ENCODE assay signal across 8 cellular contexts in the genomic region with DNA sequence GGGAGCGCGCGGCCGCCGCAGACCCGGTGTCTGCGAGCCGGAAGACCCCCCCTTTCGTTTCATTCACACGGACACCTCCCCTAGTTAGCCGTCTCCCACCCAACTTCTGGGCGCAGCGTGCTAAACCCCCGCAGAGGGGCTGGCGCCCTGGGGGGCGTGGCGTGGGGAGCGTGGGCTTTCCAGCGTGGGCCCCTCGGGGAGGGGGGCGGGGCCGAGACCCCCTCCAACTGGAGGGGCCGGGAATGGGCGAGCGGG. TPM values are rescaled to one million over a fixed set of nuclear protein-coding genes. Genes with fewer than 3 reads are reported as not detected.
DNase-seq lines count a peak whose midpoint lies in the region; ATAC-seq and TF ChIP-seq lines count a peak whose summit lies in the region.

No MANE protein-coding gene starts in this region.

- H3K27me3 ChIP-seq in GM23248 (replicated peaks; ENCODE audit: insufficient read depth) (0 out of 2 replicates have a peak, but pooled peaks cover 8% of the 10 kb centered on the region), right cardiac atrium (ENCODE audit: control insufficient read depth, insufficient read depth) (no peaks in the 10 kb centered on the region), skeletal muscle tissue (ENCODE audit: control insufficient read depth in 3 of 3, insufficient read depth in 3 of 3, low read length in 3 of 3) (peaks cover 26 to 52% (median 45%) of the 10 kb centered on the region in 3 donors)

- in situ Hi-C loops in GM23248 (cut with MboI), result no loop called here

- intact Hi-C loops in right cardiac atrium (cut with DNase I), result no loop called here

- H3K9me2 ChIP-seq in GM23248 (ENCODE audit: insufficient read depth), result no peaks in the 10 kb centered on the region

- POLR2A ChIA-PET in WTC11 (lab: Charles Lee), result interaction anchor here (2.5 to 3.2 kb wide), 2 partner anchors 87 to 158 kb away, joined by 11 to 18 read pairs; partner anchors contain the start of genes ARFIP1 and TIGD4

- peaks cover 49% of the 10 kb centered on the region for H3K4me1 Mint-ChIP-seq in WTC11

- no peak overlapping the region for H3K27ac ChIP-seq in GM23248
- no peak overlapping the region for H3K27ac ChIP-seq in right cardiac atrium (ENCODE audit: low read length)
- H3K27ac ChIP-seq in skeletal muscle tissue (ENCODE audit: low read depth, low read length), result no peak overlapping the region

- peak overlapping the region; percentile 46 for H3K9ac ChIP-seq in GM23248
- H3K9ac ChIP-seq in skeletal muscle tissue (ENCODE audit: low read depth in 1 of 3, low read length in 3 of 3), result peak overlapping the region in 2 of 3 donors; percentile 45

- H3K4me3 Mint-ChIP-seq in WTC11, result peak overlapping the region; percentile 84

- no peak for ATAC-seq in WTC11
- ATAC-seq in right cardiac atrium, result no peak

- peak overlapping the region; percentile 93 for H3K4me2 ChIP-seq in GM23248 (ENCODE audit: unreplicated experiment)

- TF ChIP-seq CTCF in WTC11 (IDR thresholded peaks at IDR 0.05), result no peak

- no peak overlapping the region for H3K27ac Mint-ChIP-seq in WTC11

- CTCF ChIA-PET in WTC11 (lab: Charles Lee), result interaction anchor here (1.2 to 3.1 kb wide), 5 partner anchors 13 to 191 kb away, joined by 4 to 26 read pairs (median 8); no protein-coding TSS in a partner anchor

- DNase-seq in GM23248 (no peak), WTC11 (ENCODE audit: low spot score) (no peak), right cardiac atrium (peak in 2 of 3 donors; percentile 38 to 47), NCI-H82 treated with DMSO at 0.1 percent for 48 hours (lab: John Stamatoyannopoulos, UW; ENCODE audit: unreplicated experiment) (no peak), NCI-H146 treated with DMSO at 0.1 percent for 48 hours (lab: John Stamatoyannopoulos, UW; ENCODE audit: unreplicated experiment) (no peak), NCI-H226 (no peak), AG08396 (ENCODE audit: low spot score) (no peak)

- peak overlapping the region; percentile 84 for H2AFZ ChIP-seq in GM23248

- no peaks in the 10 kb centered on the region for H3K79me2 ChIP-seq in GM23248 (ENCODE audit: insufficient read depth)

- H3K36me3 Mint-ChIP-seq in WTC11, result peaks cover 5% of the 10 kb centered on the region; the same call in 1 of the 2 replicates

- H3K9me3 Mint-ChIP-seq in WTC11, result no peaks in the 10 kb centered on the region

- WGBS in GM23248 (ENCODE audit: low coverage in 1 of 2, low lambda C conversion rate in 2 of 2, missing lambda C conversion rate in 2 of 2), 2 experiments, result 0 to 2% methylated on average over 14 to 24 of the region's 25 CpGs
- 1% methylated on average over 25 of the region's 25 CpGs for WGBS in right cardiac atrium

- H3K9me3 ChIP-seq in GM23248 (ENCODE audit: low read depth) (no peaks in the 10 kb centered on the region), right cardiac atrium (ENCODE audit: control insufficient read depth, low read length) (no peaks in the 10 kb centered on the region), skeletal muscle tissue (ENCODE audit: control insufficient read depth in 3 of 3, low read length in 3 of 3) (no peaks in the 10 kb centered on the region)

- H3K36me3 ChIP-seq in GM23248 (ENCODE audit: low read depth) (no peaks in the 10 kb centered on the region), skeletal muscle tissue (ENCODE audit: control insufficient read depth in 3 of 3, insufficient read depth in 3 of 3, low read length in 3 of 3) (no peaks in the 10 kb centered on the region)

- H3K4me1 ChIP-seq in GM23248 (ENCODE audit: insufficient read depth) (no peaks in the 10 kb centered on the region), right cardiac atrium (ENCODE audit: control insufficient read depth, insufficient read depth, low read length) (peaks cover 4% of the 10 kb centered on the region), skeletal muscle tissue (ENCODE audit: control insufficient read depth in 3 of 3, insufficient read depth in 3 of 3, low read length in 3 of 3) (peaks cover 11 to 16% (median 15%) of the 10 kb centered on the region in 3 donors)

- no peaks in the 10 kb centered on the region for H3F3A ChIP-seq in GM23248 (ENCODE audit: insufficient read depth)

- no peaks in the 10 kb centered on the region for H4K20me1 ChIP-seq in GM23248 (ENCODE audit: insufficient read depth)

- peak overlapping the region; percentile 79 for H3K4me3 ChIP-seq in GM23248
- H3K4me3 ChIP-seq in right cardiac atrium (ENCODE audit: low read length), result peak overlapping the region; percentile 78
- H3K4me3 ChIP-seq in skeletal muscle tissue (ENCODE audit: low read length in 3 of 3), result peak overlapping the region; percentile 63 to 77 (median 72)

- H3K27me3 Mint-ChIP-seq in WTC11 (ENCODE audit: low read depth), result peaks cover 27% of the 10 kb centered on the region

TF ChIP-seq in WTC11, 78 proteins besides CTCF, POLR2A, EP300 and RAD21:
- no peak for TF ChIP-seq ATF3 (CRISPR knock-in tag; conservative IDR thresholded peaks at IDR 0.05)
- no peak for TF ChIP-seq ELF4 (CRISPR knock-in tag; IDR thresholded peaks at IDR 0.05; ENCODE audit: low read depth)
- TF ChIP-seq MXD4 (CRISPR knock-in tag; IDR thresholded peaks at IDR 0.05; ENCODE audit: borderline replicate concordance), result no peak
- TF ChIP-seq, protein P1, sequence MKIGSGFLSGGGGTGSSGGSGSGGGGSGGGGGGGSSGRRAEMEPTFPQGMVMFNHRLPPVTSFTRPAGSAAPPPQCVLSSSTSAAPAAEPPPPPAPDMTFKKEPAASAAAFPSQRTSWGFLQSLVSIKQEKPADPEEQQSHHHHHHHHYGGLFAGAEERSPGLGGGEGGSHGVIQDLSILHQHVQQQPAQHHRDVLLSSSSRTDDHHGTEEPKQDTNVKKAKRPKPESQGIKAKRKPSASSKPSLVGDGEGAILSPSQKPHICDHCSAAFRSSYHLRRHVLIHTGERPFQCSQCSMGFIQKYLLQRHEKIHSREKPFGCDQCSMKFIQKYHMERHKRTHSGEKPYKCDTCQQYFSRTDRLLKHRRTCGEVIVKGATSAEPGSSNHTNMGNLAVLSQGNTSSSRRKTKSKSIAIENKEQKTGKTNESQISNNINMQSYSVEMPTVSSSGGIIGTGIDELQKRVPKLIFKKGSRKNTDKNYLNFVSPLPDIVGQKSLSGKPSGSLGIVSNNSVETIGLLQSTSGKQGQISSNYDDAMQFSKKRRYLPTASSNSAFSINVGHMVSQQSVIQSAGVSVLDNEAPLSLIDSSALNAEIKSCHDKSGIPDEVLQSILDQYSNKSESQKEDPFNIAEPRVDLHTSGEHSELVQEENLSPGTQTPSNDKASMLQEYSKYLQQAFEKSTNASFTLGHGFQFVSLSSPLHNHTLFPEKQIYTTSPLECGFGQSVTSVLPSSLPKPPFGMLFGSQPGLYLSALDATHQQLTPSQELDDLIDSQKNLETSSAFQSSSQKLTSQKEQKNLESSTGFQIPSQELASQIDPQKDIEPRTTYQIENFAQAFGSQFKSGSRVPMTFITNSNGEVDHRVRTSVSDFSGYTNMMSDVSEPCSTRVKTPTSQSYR (CRISPR knock-in tag; IDR thresholded peaks at IDR 0.05), result no peak
- TF ChIP-seq PREB (CRISPR knock-in tag; IDR thresholded peaks at IDR 0.05; ENCODE audit: borderline replicate concordance), result no peak
- TF ChIP-seq NFATC4 (CRISPR knock-in tag; IDR thresholded peaks at IDR 0.05), result no peak
- TF ChIP-seq USF2 (CRISPR knock-in tag; IDR thresholded peaks at IDR 0.05), result no peak
- no peak for TF ChIP-seq ZNF671 (CRISPR knock-in tag; IDR thresholded peaks at IDR 0.05)
- TF ChIP-seq ZNF317 (CRISPR knock-in tag; IDR thresholded peaks at IDR 0.05; ENCODE audit: borderline replicate concordance, low read depth), result no peak

RNA-seq across cellular contexts. Expression of gene FHDC1, which starts 1.1 kb away (rescaled TPM):
- 0.22 and 0.25 TPM in 2 replicates for total RNA-seq in GM23248 (2014; rRNA removed; shearing (Covaris generic))
- polyA plus RNA-seq in GM23248 (2016; fragmentation: Nextera tagmentation; extraction: Ambion mirVana) (0.43 and 0.51 TPM in 2 replicates), right cardiac atrium (0.25 TPM)
- total RNA-seq in WTC11 (2021) (15.5 to 18.1 TPM (median 17.1 TPM) in 3 replicates), right cardiac atrium (1 to 10 TPM in 2 of 4 donors, under 1 TPM in 2; 0.37 to 1.3 (median 0.77) TPM), skeletal muscle tissue (3.7 TPM)

Comparison
In these comparisons a context has a peak if more than half of its experiments do, and no peak if none do; other contexts are left out.
1. DNase-seq: peak in right cardiac atrium (2 of 3); none in GM23248 (single experiment), WTC11 (single experiment), NCI-H82 treated with DMSO at 0.1 percent for 48 hours (single experiment), NCI-H146 treated with DMSO at 0.1 percent for 48 hours (single experiment), NCI-H226 (single experiment) and AG08396 (single experiment).
2. Peak in every context shown above with its lines, with median percentiles within 50 percentile points of each other: H3K4me3 ChIP-seq.